Comparison of ENCODE assay signal across 8 cellular contexts in the genomic region with DNA sequence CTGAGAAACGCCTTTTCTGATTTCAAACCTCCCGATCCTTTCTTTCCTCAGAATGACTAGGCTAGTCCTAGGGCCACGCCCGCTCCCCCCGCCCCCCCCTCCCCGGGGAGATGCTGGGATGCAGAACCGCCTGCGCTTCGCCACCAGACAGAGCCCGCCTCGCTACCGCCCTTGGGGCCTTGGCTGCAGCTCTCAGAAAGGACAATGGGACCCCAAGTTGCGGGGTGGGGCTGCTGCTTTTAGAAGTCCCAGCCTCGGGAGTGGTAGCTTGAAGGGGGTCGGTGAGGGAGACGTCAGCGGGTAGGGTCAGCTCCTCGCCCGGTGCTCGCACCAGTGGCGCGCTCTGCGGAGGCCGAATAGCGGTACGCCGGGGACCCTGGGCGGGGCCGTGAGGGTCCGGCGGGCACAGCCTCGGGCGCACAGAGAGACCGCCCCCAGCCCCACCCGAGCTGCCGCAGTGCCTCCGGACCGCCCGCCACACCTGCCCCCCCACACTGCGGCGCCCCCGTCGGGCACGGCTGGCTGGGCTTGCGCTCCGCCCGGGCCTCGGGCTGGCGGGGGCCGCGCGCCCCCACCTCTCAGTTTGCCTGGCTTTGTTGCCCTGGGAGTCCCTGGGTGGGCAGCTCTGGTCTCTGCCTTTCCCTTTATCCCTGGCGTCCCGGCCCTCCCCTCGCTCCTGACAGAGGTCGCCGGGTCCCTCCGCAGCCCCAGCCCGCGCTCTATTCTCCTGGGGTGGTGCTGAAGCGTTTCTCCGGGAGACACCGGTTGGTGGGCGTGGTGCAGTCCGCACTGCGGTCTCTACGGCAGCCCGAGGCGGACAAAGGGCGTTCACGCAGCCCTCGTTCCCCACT. TPM values are rescaled to one million over a fixed set of nuclear protein-coding genes. Genes with fewer than 3 reads are reported as not detected.
DNase-seq lines count a peak whose midpoint lies in the region; ATAC-seq and TF ChIP-seq lines count a peak whose summit lies in the region.

No MANE protein-coding gene starts in this region.

- H3K56ac ChIP-seq in mesendoderm (ENCODE audit: low read length), result peak overlapping the region; percentile 94

- peaks cover 7 to 9% of the 10 kb centered on the region in 2 donors for H3K4me1 ChIP-seq in esophagus (ENCODE audit: control insufficient read depth in 2 of 2, insufficient read depth in 2 of 2, low read length in 1 of 2)
- H3K4me1 ChIP-seq in mesendoderm (ENCODE audit: control insufficient read depth, low read depth, low read length), result peaks cover 13% of the 10 kb centered on the region
- peaks cover 4 to 12% of the 10 kb centered on the region in 2 donors for H3K4me1 ChIP-seq in thyroid gland

- H3K9me3 ChIP-seq in SU-DHL-6 (ENCODE audit: insufficient read depth, low read length) (no peaks in the 10 kb centered on the region), esophagus (ENCODE audit: control insufficient read depth in 2 of 2, insufficient read depth in 1 of 2, low read depth in 1 of 2, low read length in 1 of 2) (no peaks in the 10 kb centered on the region), thyroid gland (no peaks in the 10 kb centered on the region)

- peak overlapping the region; percentile 86 for H3K4ac ChIP-seq in mesendoderm (ENCODE audit: low read depth, low read length)

- peak overlapping the region; percentile 77 for H3K18ac ChIP-seq in mesendoderm (ENCODE audit: low read length)

- no peak overlapping the region for H2BK15ac ChIP-seq in mesendoderm (replicated peaks; ENCODE audit: low read depth)

- no peaks in the 10 kb centered on the region for H4K20me1 ChIP-seq in SU-DHL-6 (ENCODE audit: low read depth, low read length)

- peak in 1 of 2 donors; percentile 35 for TF ChIP-seq POLR2A in thyroid gland (IDR thresholded peaks at IDR 0.05)

- TF ChIP-seq CTCF in SU-DHL-6 (IDR thresholded peaks at IDR 0.05; ENCODE audit: insufficient read depth, low read length, poor library complexity, severe bottlenecking), result no peak
- TF ChIP-seq CTCF in thyroid gland (IDR thresholded peaks at IDR 0.05), result no peak

- peak overlapping the region; percentile 97 for H3K4me2 ChIP-seq in SU-DHL-6 (ENCODE audit: low read depth, low read length, poor library complexity, severe bottlenecking)
- H3K4me2 ChIP-seq in mesendoderm (ENCODE audit: low read length), result peak overlapping the region; percentile 82

- H3K9ac ChIP-seq in SU-DHL-6 (ENCODE audit: low read length) (peak overlapping the region; percentile 74), mesendoderm (ENCODE audit: low read length) (peak overlapping the region; percentile 88)

- no peak overlapping the region for H3K27ac ChIP-seq in SU-DHL-6 (ENCODE audit: low read depth, low read length)
- peak overlapping the region; percentile 40 to 73 for H3K27ac ChIP-seq in esophagus (ENCODE audit: low read depth in 2 of 2, low read length in 1 of 2)
- H3K27ac ChIP-seq in mesendoderm (ENCODE audit: low read depth, low read length), result peak overlapping the region; percentile 28
- H3K27ac ChIP-seq in thyroid gland, result peak overlapping the region in 2 of 3 donors; percentile 57 to 75

- peak overlapping the region; percentile 16 for H2BK120ac ChIP-seq in mesendoderm (ENCODE audit: low read depth, low read length)

- H2AK5ac ChIP-seq in mesendoderm (ENCODE audit: low read length), result no peak overlapping the region

- 1 to 2% methylated on average over 56 to 72 of the region's 72 CpGs for WGBS in esophagus, 2 donors
- WGBS in mesendoderm (ENCODE audit: extremely low coverage, insufficient coverage, low lambda C conversion rate), result no CpG with 5 or more reads among the region's 72 CpGs
- WGBS in thyroid gland, 2 donors, result 1% methylated on average over 20 to 35 of the region's 72 CpGs

- no peak for ATAC-seq in HG02981 (IDR thresholded peaks at IDR 0.05; ENCODE audit: unreplicated experiment)

- TF ChIP-seq EP300 in Ishikawa (IDR thresholded peaks at IDR 0.05; ENCODE audit: borderline replicate concordance), result no peak

- peaks cover 19% of the 10 kb centered on the region for H3K79me1 ChIP-seq in mesendoderm (ENCODE audit: low read length)

- H3K9me2 ChIP-seq in SU-DHL-6 (replicated peaks; ENCODE audit: insufficient read depth, low read length), result no peaks in the 10 kb centered on the region

- H3K79me2 ChIP-seq in SU-DHL-6 (ENCODE audit: insufficient read depth, low read length), result no peaks in the 10 kb centered on the region
- H3K79me2 ChIP-seq in mesendoderm (ENCODE audit: control insufficient read depth, insufficient read depth, low read length), result peaks cover 39% of the 10 kb centered on the region

- no peaks in the 10 kb centered on the region for H3K36me3 ChIP-seq in SU-DHL-6 (ENCODE audit: low read length)
- no peaks in the 10 kb centered on the region for H3K36me3 ChIP-seq in esophagus (ENCODE audit: control insufficient read depth in 2 of 2, insufficient read depth in 2 of 2, low read length in 1 of 2)
- no peaks in the 10 kb centered on the region for H3K36me3 ChIP-seq in mesendoderm (ENCODE audit: control insufficient read depth, insufficient read depth, low read length)
- no peaks in the 10 kb centered on the region for H3K36me3 ChIP-seq in thyroid gland

- H3F3A ChIP-seq in SU-DHL-6 (ENCODE audit: insufficient read depth), result no peaks in the 10 kb centered on the region

- DNase-seq in SIG-M5 treated with dmso at 0.1 percent for 504 hours (lab: John Stamatoyannopoulos, UW; ENCODE audit: unreplicated experiment), result peak; percentile 11
- no peak for DNase-seq in SIG-M5 (lab: John Stamatoyannopoulos, UW)
- DNase-seq in mesendoderm, result peak; percentile 90
- peak; percentile 65 to 68 for DNase-seq in thyroid gland

- no peak overlapping the region for H4K8ac ChIP-seq in mesendoderm (ENCODE audit: low read depth, low read length)

- H2AFZ ChIP-seq in SU-DHL-6 (ENCODE audit: low read depth, low read length, severe bottlenecking), result peak overlapping the region; percentile 98

- H3K23ac ChIP-seq in mesendoderm (ENCODE audit: low read length), result no peak overlapping the region

- TF ChIP-seq RAD21 in Ishikawa (IDR thresholded peaks at IDR 0.05; ENCODE audit: low read depth), result no peak

- H3K27me3 ChIP-seq in SU-DHL-6 (ENCODE audit: low read length) (no peaks in the 10 kb centered on the region), esophagus (ENCODE audit: control insufficient read depth in 1 of 2, insufficient read depth in 2 of 2, low read length in 2 of 2) (peaks cover 5 to 14% of the 10 kb centered on the region in 2 donors), mesendoderm (ENCODE audit: insufficient read depth, low read length, poor library complexity) (no peaks in the 10 kb centered on the region), thyroid gland (no peaks in the 10 kb centered on the region)

- peak overlapping the region; percentile 74 for H2BK5ac ChIP-seq in mesendoderm (ENCODE audit: low read length)

- H3K4me3 ChIP-seq in SU-DHL-6 (ENCODE audit: insufficient read depth, low read length, poor library complexity, severe bottlenecking), result peak overlapping the region; percentile 92
- H3K4me3 ChIP-seq in esophagus (ENCODE audit: low read depth in 1 of 2, low read length in 2 of 2), result peak overlapping the region; percentile 43 to 67
- peak overlapping the region; percentile 67 for H3K4me3 ChIP-seq in mesendoderm (ENCODE audit: low read length)
- peak overlapping the region; percentile 38 to 81 (median 56) for H3K4me3 ChIP-seq in thyroid gland (replicated peaks in 1 of 3)

- H4K5ac ChIP-seq in mesendoderm (ENCODE audit: low read length), result no peak overlapping the region

- intact Hi-C loops in thyroid gland (cut with DNase I), result no loop called here

TF ChIP-seq in Ishikawa, 13 proteins besides CTCF, POLR2A, EP300 and RAD21:
- TF ChIP-seq ZBTB7A (IDR thresholded peaks at IDR 0.05; ENCODE audit: low read depth), result peak; percentile 67; the same call in 1 of the 2 replicates
- TF ChIP-seq REST (IDR thresholded peaks at IDR 0.05; ENCODE audit: low read depth), result peak; percentile 36; the same call in 1 of the 2 replicates
- no peak for TF ChIP-seq YY1 (IDR thresholded peaks at IDR 0.05; ENCODE audit: low read depth)

RNA-seq across cellular contexts. Expression of gene MAP1B, which starts 1.1 kb away (rescaled TPM):
- 1 to 10 TPM; 1.8 to 2.5 TPM for polyA plus RNA-seq in esophagus
- polyA plus RNA-seq in mesendoderm (2013, experiment 1 of 2), result 38.5 TPM
- polyA plus RNA-seq in mesendoderm (2013, experiment 2 of 2), result 38.3 TPM
- 10 to 100 TPM; 40.3 to 94.9 (median 56.3) TPM for total RNA-seq in thyroid gland
